In the genomic region with DNA sequence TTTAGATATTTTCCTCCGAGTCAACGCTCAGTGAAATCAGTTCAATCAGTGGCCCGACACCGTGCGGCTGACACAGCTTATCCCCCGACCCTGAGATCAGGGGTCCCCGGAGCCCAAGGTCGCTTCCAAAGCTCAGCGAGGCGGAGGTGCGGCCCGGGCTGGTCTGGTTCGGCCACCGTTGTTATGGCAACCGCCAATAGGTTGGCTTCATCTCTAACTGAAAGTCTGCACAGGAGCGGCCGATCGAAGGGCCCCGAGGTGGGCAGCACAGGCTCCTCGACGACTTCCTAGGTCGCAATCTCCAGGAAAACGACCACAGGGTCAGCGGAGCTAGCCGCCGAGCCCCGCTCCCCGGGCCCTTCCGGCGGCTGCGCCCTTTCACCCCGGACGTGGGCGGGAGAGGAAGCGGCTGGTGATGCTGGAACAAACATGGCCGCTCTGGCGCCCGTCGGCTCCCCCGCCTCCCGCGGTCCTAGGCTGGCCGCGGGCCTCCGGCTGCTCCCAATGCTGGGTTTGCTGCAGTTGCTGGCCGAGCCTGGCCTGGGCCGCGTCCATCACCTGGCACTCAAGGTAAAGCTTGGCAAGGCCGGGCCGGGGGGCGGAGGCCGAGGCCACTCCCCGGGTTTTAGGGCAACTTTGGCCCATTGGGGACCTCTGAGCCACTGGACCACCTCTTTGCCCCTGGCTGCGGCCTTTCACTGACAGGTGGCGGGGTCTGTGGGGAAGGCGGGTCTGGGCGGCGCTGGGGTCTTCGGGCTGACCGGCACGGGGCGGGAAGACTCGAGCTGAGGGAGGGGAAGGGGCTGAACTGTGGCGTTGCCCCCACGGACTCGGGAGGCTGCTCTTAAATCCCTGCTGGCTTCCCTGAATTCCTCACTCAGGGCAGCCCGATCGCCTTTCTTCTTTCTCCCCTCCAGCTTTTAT, we compare ENCODE assay signal across 8 cellular contexts. TPM values are rescaled to one million over a fixed set of nuclear protein-coding genes. Genes with fewer than 3 reads are reported as not detected.
A peak's percentile ranks its signal among the peaks of the same experiment; 100 is the strongest.
DNase-seq lines count a peak whose midpoint lies in the region; ATAC-seq and TF ChIP-seq lines count a peak whose summit lies in the region.

GPR107 (plus strand) TSS at position 403 of the 924 bp plus-strand sequence; CDS start at position 430, 27 bp downstream.

- CTCF ChIA-PET in BJ (lab: Yijun Ruan, JAX), result interaction anchor here (0.6 to 1.9 kb wide), 4 partner anchors 10 to 169 kb away, joined by 3 to 9 read pairs (median 4); no protein-coding TSS in a partner anchor
- CTCF ChIA-PET in PC-9 (lab: Charles Lee), result interaction anchor here (0.6 kb wide), 1 partner anchor 166 kb away, joined by 4 read pairs; no protein-coding TSS in a partner anchor

- peak within 1 kb of the TSS; percentile 53 for H3K27ac ChIP-seq in PC-9
- H3K27ac ChIP-seq in esophagus (ENCODE audit: low read depth in 2 of 2, low read length in 1 of 2), result peak within 1 kb of the TSS; percentile 89 to 96
- H3K27ac ChIP-seq in muscle layer of colon (ENCODE audit: low read depth, low read length), result peak within 1 kb of the TSS; percentile 91

- H3K36me3 Mint-ChIP-seq in activated T-cell treated with anti-CD3 and anti-CD28 coated beads, Interleukin-2, amount 50 U/mL, for 4 hours (ENCODE audit: insufficient read depth), result peaks cover 4% of the 10 kb centered on the region

- no peaks in the 10 kb centered on the region for H3K9me3 Mint-ChIP-seq in activated T-cell treated with anti-CD3 and anti-CD28 coated beads, Interleukin-2, amount 50 U/mL, for 4 hours

- H4K20me1 ChIP-seq in PC-9 (ENCODE audit: insufficient read depth), result peaks cover under 1% of the 10 kb centered on the region; the same call in 1 of the 2 replicates

- intact Hi-C loops in PC-9 (cut with micrococcal nuclease; ENCODE audit: unreplicated experiment), result loop anchor here (1.0 to 5.0 kb wide), 2 partner anchors 141 to 168 kb away; no protein-coding TSS in a partner anchor

- H3K4me3 ChIP-seq in BJ (ENCODE audit: low read depth, low read length), result peak within 1 kb of the TSS; percentile 96
- peak within 1 kb of the TSS; percentile 96 for H3K4me3 ChIP-seq in PC-9
- H3K4me3 ChIP-seq in esophagus (ENCODE audit: low read depth in 1 of 2, low read length in 2 of 2), result peak within 1 kb of the TSS; percentile 82 to 97
- peak within 1 kb of the TSS; percentile 93 to 98 for H3K4me3 ChIP-seq in muscle layer of colon (ENCODE audit: low read depth in 1 of 2, low read length in 2 of 2)

- no TSS peak for BruUV-seq in PC-9 (replicated peaks; lab: Mats Ljungman, UMichigan)

- TF ChIP-seq CTCF in BJ (IDR thresholded peaks at IDR 0.05; ENCODE audit: insufficient read depth, low read depth, low read length) (no peak), PC-9 (conservative IDR thresholded peaks at IDR 0.05) (no peak)

- H3K9me3 ChIP-seq in PC-9 (ENCODE audit: insufficient read depth, low read depth), result no peaks in the 10 kb centered on the region
- H3K9me3 ChIP-seq in esophagus (ENCODE audit: control insufficient read depth in 2 of 2, insufficient read depth in 1 of 2, low read depth in 1 of 2, low read length in 1 of 2), result no peaks in the 10 kb centered on the region
- H3K9me3 ChIP-seq in muscle layer of colon (ENCODE audit: low read length), result no peaks in the 10 kb centered on the region

- H2AFZ ChIP-seq in PC-9, result peak within 1 kb of the TSS; percentile 89

- H3K4me3 Mint-ChIP-seq in activated T-cell treated with anti-CD3 and anti-CD28 coated beads, Interleukin-2, amount 50 U/mL, for 4 hours, result peak within 1 kb of the TSS; percentile 93

- POLR2A ChIA-PET in BJ (lab: Charles Lee) (interaction anchor here (0.9 kb wide), 1 partner anchor 11 kb away, joined by 3 read pairs; no protein-coding TSS in a partner anchor), PC-9 (lab: Charles Lee; ENCODE audit: unreplicated experiment) (interaction anchor here (0.6 to 0.7 kb wide), 2 partner anchors 31 to 187 kb away, joined by 5 to 6 read pairs; no protein-coding TSS in a partner anchor)

- peaks cover 27% of the 10 kb centered on the region for H3K4me1 Mint-ChIP-seq in activated T-cell treated with anti-CD3 and anti-CD28 coated beads, Interleukin-2, amount 50 U/mL, for 4 hours (ENCODE audit: low read depth)

- H3K27me3 ChIP-seq in BJ (ENCODE audit: control insufficient read depth, insufficient read depth, low read length) (no peaks in the 10 kb centered on the region), PC-9 (ENCODE audit: insufficient read depth, low read depth) (no peaks in the 10 kb centered on the region), esophagus (ENCODE audit: control insufficient read depth in 1 of 2, insufficient read depth in 2 of 2, low read length in 2 of 2) (no peaks in the 10 kb centered on the region), muscle layer of colon (ENCODE audit: control insufficient read depth in 1 of 2, insufficient read depth in 2 of 2, low read length in 2 of 2) (no peaks in the 10 kb centered on the region)

- peak within 1 kb of the TSS; percentile 81 for H3K4me2 ChIP-seq in PC-9

- no peaks in the 10 kb centered on the region for H3K27me3 Mint-ChIP-seq in activated T-cell treated with anti-CD3 and anti-CD28 coated beads, Interleukin-2, amount 50 U/mL, for 4 hours (ENCODE audit: low read depth)

- peaks cover 17% of the 10 kb centered on the region; the same call in 1 of the 2 replicates for H3F3A ChIP-seq in PC-9 (ENCODE audit: insufficient read depth, low read depth)

- WGBS in esophagus, 2 donors, result 0 to 2% methylated on average over 55 to 68 of the region's 68 CpGs

- DNase-seq in BJ (ENCODE audit: low read depth), result no peak
- DNase-seq in GM19238 (ENCODE audit: insufficient read length, low spot score), result peak; percentile 93
- peak; percentile 60 to 77 for DNase-seq in PC-9
- peak; percentile 71 for DNase-seq in activated T-cell treated with anti-CD3 and anti-CD28 coated beads, Interleukin-2, amount 50 U/mL, for 4 hours
- peak; percentile 67 for DNase-seq in stimulated activated CD8-positive, alpha-beta memory T cell treated with anti-CD3 and anti-CD28 coated beads, Interleukin-7, amount 100 ng/mL, for 24 hours (ENCODE audit: low read depth)

- peak within 1 kb of the TSS; percentile 74 for H3K9ac ChIP-seq in muscle layer of colon (ENCODE audit: low read length)

- H3K36me3 ChIP-seq in BJ (ENCODE audit: control insufficient read depth, insufficient read depth, low read length), result no peaks in the 10 kb centered on the region; the same call in 1 of the 2 replicates
- no peaks in the 10 kb centered on the region for H3K36me3 ChIP-seq in PC-9 (ENCODE audit: low read depth)
- no peaks in the 10 kb centered on the region for H3K36me3 ChIP-seq in esophagus (ENCODE audit: control insufficient read depth in 2 of 2, insufficient read depth in 2 of 2, low read length in 1 of 2)
- H3K36me3 ChIP-seq in muscle layer of colon (ENCODE audit: insufficient read depth, low read length), result peaks cover 3% of the 10 kb centered on the region

- H3K9me2 ChIP-seq in PC-9 (ENCODE audit: insufficient read depth), result no peaks in the 10 kb centered on the region

- peak; percentile 67 for ATAC-seq in HG03520 (IDR thresholded peaks at IDR 0.05; ENCODE audit: unreplicated experiment)
- peak; percentile 95 for ATAC-seq in activated T-cell treated with anti-CD3 and anti-CD28 coated beads, Interleukin-2, amount 50 U/mL, for 4 hours

- peaks cover 58% of the 10 kb centered on the region for H3K79me2 ChIP-seq in PC-9 (ENCODE audit: low read depth)

- H3K4me1 ChIP-seq in PC-9 (replicated peaks; ENCODE audit: insufficient read depth) (peaks cover 28% of the 10 kb centered on the region), esophagus (ENCODE audit: control insufficient read depth in 2 of 2, insufficient read depth in 2 of 2, low read length in 1 of 2) (no peaks in the 10 kb centered on the region), muscle layer of colon (ENCODE audit: insufficient read depth, low read length) (peaks cover 22% of the 10 kb centered on the region)

RNA-seq across cellular contexts. Expression of gene GPR107, which starts in this region (rescaled TPM):
- polyA plus RNA-seq in BJ (2011; rRNA removed) (32.5 and 36.4 TPM in 2 replicates), esophagus (10 to 100 TPM in 1 of 2 donors, 1 to 10 TPM in 1; 8.6 to 12.2 TPM)
- 21.8 and 23.2 TPM in 2 replicates for polyA minus RNA-seq in BJ (2011; rRNA and poly(A)+ RNA removed)
- total RNA-seq in PC-9 (2021), result 66.4 and 77.4 TPM in 2 replicates
- 10 to 100 TPM; 15.9 to 21.7 (median 17.9) TPM for total RNA-seq in activated T-cell treated with anti-CD3 and anti-CD28 coated beads, Interleukin-2, amount 50 U/mL, for 4 hours
